Comparison of ENCODE assay signal across 10 cellular contexts in genomic region chr1:40693425-40693824, GRCh38. TPM values are rescaled to one million over a fixed set of nuclear protein-coding genes. Genes with fewer than 3 reads are reported as not detected.
DNase-seq lines count a peak whose midpoint lies in the region; ATAC-seq and TF ChIP-seq lines count a peak whose summit lies in the region.
"Had no signal": no experiment of that assay in that cellular context is flagged by ENCODE, and none has a peak within 500 bp of the region (broad histone marks: within the 10 kb centered on the region; RNA-seq: fewer than 3 reads in every experiment).

No MANE protein-coding gene starts in this region.

- H3K4me3 Mint-ChIP-seq in CD14-positive monocyte, result peak overlapping the region in 1 of 2 donors; percentile 99
- H3K4me3 Mint-ChIP-seq in naive thymus-derived CD4-positive, alpha-beta T cell, result peak overlapping the region; percentile 29 to 98 (median 94)

- in situ Hi-C loops in astrocyte of the cerebellum (cut with HindIII; ENCODE audit: low sequenced_read_pairs), result no loop called here

- intact Hi-C loops in CD14-positive monocyte (cut with micrococcal nuclease), result no loop called here
- intact Hi-C loops in naive thymus-derived CD4-positive, alpha-beta T cell (cut with micrococcal nuclease), result loop anchor here (5.0 to 10.0 kb wide), 7 partner anchors 69 to 1119 kb away; partner anchors contain the start of genes ZNF684 (in 2 of the 2), CAP1 (in 1 of the 2), CITED4 (in 1 of the 2) and PABPC4 (in 1 of the 2)

- no peak overlapping the region for H2AFZ ChIP-seq in KMS-11 (ENCODE audit: low read depth)

- no peaks in the 10 kb centered on the region for H3K27me3 Mint-ChIP-seq in CD14-positive monocyte (ENCODE audit: low read depth in 3 of 3)
- H3K27me3 Mint-ChIP-seq in naive thymus-derived CD4-positive, alpha-beta T cell, result no peaks in the 10 kb centered on the region

- peaks cover 0 to 1% (median 0%) of the 10 kb centered on the region in 7 donors for H3K9me3 Mint-ChIP-seq in CD14-positive monocyte
- peaks cover 0 to 3% (median 0%) of the 10 kb centered on the region in 11 donors for H3K9me3 Mint-ChIP-seq in naive thymus-derived CD4-positive, alpha-beta T cell

- H3K79me2 ChIP-seq in KMS-11 (ENCODE audit: insufficient read depth, low read depth), result peaks cover 79% of the 10 kb centered on the region

- H3K4me1 ChIP-seq in KMS-11 (ENCODE audit: low read depth, poor library complexity, severe bottlenecking), result peaks cover 44% of the 10 kb centered on the region
- peaks cover 30 to 41% of the 10 kb centered on the region in 2 donors for H3K4me1 ChIP-seq in naive thymus-derived CD4-positive, alpha-beta T cell (ENCODE audit: control insufficient read depth in 2 of 2, insufficient read depth in 2 of 2, low read length in 2 of 2)

- DNase-seq in CD14-positive monocyte (ENCODE audit: low spot score), result no peak
- DNase-seq in astrocyte of the cerebellum (ENCODE audit: low read depth), result no peak
- no peak for DNase-seq in naive thymus-derived CD4-positive, alpha-beta T cell
- DNase-seq in activated CD4-positive, CD25-positive, alpha-beta regulatory T cell (lab: John Stamatoyannopoulos, UW), result no peak
- no peak for DNase-seq in NCI-H526 treated with DMSO at 0.1 percent for 48 hours (lab: John Stamatoyannopoulos, UW)
- DNase-seq in globus pallidus (ENCODE audit: low spot score), result no peak
- DNase-seq: DMS53, small intestine had no signal

- H4K20me1 ChIP-seq in KMS-11 (ENCODE audit: insufficient read depth), result no peaks in the 10 kb centered on the region

- H3K27ac ChIP-seq in KMS-11, result no peak overlapping the region
- peak overlapping the region; percentile 99 for H3K27ac ChIP-seq in naive thymus-derived CD4-positive, alpha-beta T cell (ENCODE audit: low read depth, low read length)

- peak overlapping the region; percentile 96 for H3K4me2 ChIP-seq in KMS-11

- no peak overlapping the region for H3K9ac ChIP-seq in KMS-11

- no peaks in the 10 kb centered on the region for H3K27me3 ChIP-seq in KMS-11 (ENCODE audit: insufficient read depth, low read depth)
- no peaks in the 10 kb centered on the region for H3K27me3 ChIP-seq in naive thymus-derived CD4-positive, alpha-beta T cell (ENCODE audit: control insufficient read depth in 2 of 2, insufficient read depth in 2 of 2, low read length in 2 of 2)

- H3K4me3 ChIP-seq in KMS-11 (IDR thresholded peaks at IDR 0.05; ENCODE audit: insufficient read depth, low read depth, low read length) (no peak overlapping the region), astrocyte of the cerebellum (ENCODE audit: low read depth, low read length) (peak overlapping the region; percentile 89)
- no peak overlapping the region for H3K4me3 ChIP-seq in naive thymus-derived CD4-positive, alpha-beta T cell (ENCODE audit: low read length)

- no peaks in the 10 kb centered on the region for H3K9me3 ChIP-seq in naive thymus-derived CD4-positive, alpha-beta T cell (ENCODE audit: control insufficient read depth in 2 of 3, low read length in 3 of 3)

- no peaks in the 10 kb centered on the region for H3K36me3 ChIP-seq in KMS-11 (ENCODE audit: insufficient read depth)
- H3K36me3 ChIP-seq in naive thymus-derived CD4-positive, alpha-beta T cell (ENCODE audit: control insufficient read depth in 2 of 3, insufficient read depth in 3 of 3, low read length in 3 of 3), result peaks cover 0 to 9% (median 0%) of the 10 kb centered on the region in 3 experiments

- no peak for TF ChIP-seq CTCF in CD14-positive monocyte (IDR thresholded peaks at IDR 0.05)
- no peak for TF ChIP-seq CTCF in KMS-11 (conservative IDR thresholded peaks at IDR 0.05; ENCODE audit: low read depth, low read length)
- no peak for TF ChIP-seq CTCF in astrocyte of the cerebellum (IDR thresholded peaks at IDR 0.05; ENCODE audit: low read depth, low read length, missing control alignments)

- POLR2A ChIA-PET in naive thymus-derived CD4-positive, alpha-beta T cell (lab: Charles Lee), result interaction anchor here (0.6 to 5.9 kb wide), 5 partner anchors 13 to 544 kb away, joined by 3 to 123 read pairs (median 10); partner anchors contain the start of gene CITED4

- CTCF ChIA-PET in naive thymus-derived CD4-positive, alpha-beta T cell (lab: Charles Lee), result interaction anchor here (0.9 to 2.5 kb wide), 2 partner anchors 16 to 319 kb away, joined by 4 to 6 read pairs; no protein-coding TSS in a partner anchor

- no peak for ATAC-seq in naive thymus-derived CD4-positive, alpha-beta T cell
- ATAC-seq in HG02798 (IDR thresholded peaks at IDR 0.05; ENCODE audit: poor library complexity, unreplicated experiment), result no peak

- peaks cover 15 to 16% of the 10 kb centered on the region in 2 donors for H3K36me3 Mint-ChIP-seq in CD14-positive monocyte
- H3K36me3 Mint-ChIP-seq in naive thymus-derived CD4-positive, alpha-beta T cell, result peaks cover 0 to 23% (median 11%) of the 10 kb centered on the region in 5 donors

- peaks cover 52% of the 10 kb centered on the region for H3K4me1 Mint-ChIP-seq in CD14-positive monocyte
- H3K4me1 Mint-ChIP-seq in naive thymus-derived CD4-positive, alpha-beta T cell, result peaks cover 43 to 83% (median 77%) of the 10 kb centered on the region in 7 donors

- peak overlapping the region in 5 of 7 donors; percentile 20 to 99 (median 46) for H3K27ac Mint-ChIP-seq in CD14-positive monocyte
- peak overlapping the region in 8 of 9 donors; percentile 60 to 99 (median 94) for H3K27ac Mint-ChIP-seq in naive thymus-derived CD4-positive, alpha-beta T cell

RNA-seq across cellular contexts. Expression of gene NFYC, which starts 1.9 kb away (rescaled TPM):
- 10 to 100 TPM; 61.2 to 68.2 TPM for polyA plus RNA-seq in CD14-positive monocyte
- 10 to 100 TPM; 44.2 to 88.5 (median 73.6) TPM for total RNA-seq in naive thymus-derived CD4-positive, alpha-beta T cell
- polyA plus RNA-seq in naive thymus-derived CD4-positive, alpha-beta T cell, result 10 to 100 TPM; 36.2 to 63.4 TPM

RNA-seq across cellular contexts. Expression of gene RIMS3, which starts 27.9 kb away (rescaled TPM):
- under 1 TPM; 0.15 to 0.26 TPM for polyA plus RNA-seq in CD14-positive monocyte
- 1 to 10 TPM; 1.1 to 2.8 (median 2.2) TPM for total RNA-seq in naive thymus-derived CD4-positive, alpha-beta T cell
- polyA plus RNA-seq in naive thymus-derived CD4-positive, alpha-beta T cell, result 1 to 10 TPM; 2.2 to 4.3 TPM

Comparison
In these comparisons a context has a peak if more than half of its experiments do, and no peak if none do; other contexts are left out.
1. intact Hi-C loops: an anchor here in naive thymus-derived CD4-positive, alpha-beta T cell (5.0 to 10.0 kb wide); none called in CD14-positive monocyte.